ENCODE assay signal across 17 cellular contexts in the genomic region with DNA sequence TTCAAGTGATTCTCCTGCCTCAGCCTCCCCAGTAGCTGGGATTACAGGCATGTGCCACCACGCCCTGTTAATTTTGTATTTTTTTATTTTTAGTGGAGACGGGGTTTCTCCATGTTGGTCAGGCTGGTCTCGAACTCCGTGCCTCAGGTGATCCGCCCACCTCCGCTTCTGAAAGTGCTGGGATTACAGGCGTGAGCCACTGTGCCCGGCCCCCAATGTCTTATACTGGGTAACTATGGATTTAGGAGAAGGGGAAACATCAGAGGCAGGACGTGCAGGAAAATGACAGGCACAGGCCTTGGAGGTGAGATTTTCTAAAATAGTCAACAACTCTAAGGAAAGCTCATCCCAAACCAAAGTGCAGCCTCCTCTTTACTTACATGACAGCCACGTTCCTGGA. TPM values are rescaled to one million over a fixed set of nuclear protein-coding genes. Genes with fewer than 3 reads are reported as not detected.
DNase-seq lines count a peak whose midpoint lies in the region; ATAC-seq and TF ChIP-seq lines count a peak whose summit lies in the region.
"Had no signal": no experiment of that assay in that cellular context is flagged by ENCODE, and none has a peak within 500 bp of the region (broad histone marks: within the 10 kb centered on the region; RNA-seq: fewer than 3 reads in every experiment).

No MANE protein-coding gene starts in this region.

- CTCF ChIA-PET in activated CD8-positive, alpha-beta T cell treated with anti-CD3 and anti-CD28 coated beads for 36 hours (lab: Charles Lee): interaction anchor here (1.4 to 1.9 kb wide), 2 partner anchors 18 to 20 kb away, joined by 5 to 8 read pairs; no protein-coding TSS in a partner anchor

- POLR2A ChIA-PET in activated CD8-positive, alpha-beta T cell treated with anti-CD3 and anti-CD28 coated beads for 36 hours (lab: Charles Lee): no interaction called here

- H3K27ac Mint-ChIP-seq in IgD-negative memory B cell: peak overlapping the region in 2 of 3 donors; percentile 3 to 92
- H3K27ac Mint-ChIP-seq in activated CD8-positive, alpha-beta T cell treated with anti-CD3 and anti-CD28 coated beads for 36 hours: no peak overlapping the region
- peak overlapping the region in 1 of 2 donors; percentile 83 for H3K27ac Mint-ChIP-seq in activated naive CD4-positive, alpha-beta T cell treated with anti-CD3 and anti-CD28 coated beads, Interleukin-2, amount 50 U/mL, for 72 hours
- H3K27ac Mint-ChIP-seq: H9, neural progenitor cell had no signal

- TF ChIP-seq CTCF in C4-2B (conservative IDR thresholded peaks at IDR 0.05) (no peak), sigmoid colon (IDR thresholded peaks at IDR 0.05) (no peak), colonic mucosa (IDR thresholded peaks at IDR 0.05) (no peak)
- no peak for TF ChIP-seq CTCF in activated CD8-positive, alpha-beta T cell treated with anti-CD3 and anti-CD28 coated beads for 36 hours (IDR thresholded peaks at IDR 0.05)

- 65 to 87% methylated on average over 10 of the region's 10 CpGs for WGBS in sigmoid colon, 2 donors

- no peaks in the 10 kb centered on the region for H3K36me3 ChIP-seq in sigmoid colon
- H3K36me3 ChIP-seq in colonic mucosa: no peaks in the 10 kb centered on the region
- H3K36me3 ChIP-seq: BLaER1, neural progenitor cell, Peyer's patch, thyroid gland had no signal

- H3K9me3 ChIP-seq in sigmoid colon (no peaks in the 10 kb centered on the region), colonic mucosa (no peaks in the 10 kb centered on the region)
- H3K9me3 ChIP-seq: BLaER1, Peyer's patch, thyroid gland had no signal

- intact Hi-C loops in activated CD8-positive, alpha-beta T cell treated with anti-CD3 and anti-CD28 coated beads for 36 hours (cut with micrococcal nuclease): loop anchor here (2.0 kb wide), 1 partner anchor 18 kb away; no protein-coding TSS in a partner anchor
- intact Hi-C loops in sigmoid colon (cut with DNase I): loop anchor here (1.0 kb wide), 1 partner anchor 18 kb away; no protein-coding TSS in a partner anchor
- intact Hi-C loops in colonic mucosa (cut with DNase I): no loop called here

- no peaks in the 10 kb centered on the region for H3K36me3 Mint-ChIP-seq in IgD-negative memory B cell
- H3K36me3 Mint-ChIP-seq in activated CD8-positive, alpha-beta T cell treated with anti-CD3 and anti-CD28 coated beads for 36 hours (ENCODE audit: low read depth): no peaks in the 10 kb centered on the region
- H3K36me3 Mint-ChIP-seq in activated naive CD4-positive, alpha-beta T cell treated with anti-CD3 and anti-CD28 coated beads, Interleukin-2, amount 50 U/mL, for 72 hours: no peaks in the 10 kb centered on the region
- H3K36me3 Mint-ChIP-seq: neural progenitor cell had no signal

- no peak overlapping the region for H3K4me3 Mint-ChIP-seq in IgD-negative memory B cell
- H3K4me3 Mint-ChIP-seq in activated CD8-positive, alpha-beta T cell treated with anti-CD3 and anti-CD28 coated beads for 36 hours: peak overlapping the region; percentile 85

- peaks cover 0 to 12% (median 5%) of the 10 kb centered on the region in 3 donors for H3K4me1 Mint-ChIP-seq in IgD-negative memory B cell
- H3K4me1 Mint-ChIP-seq in activated CD8-positive, alpha-beta T cell treated with anti-CD3 and anti-CD28 coated beads for 36 hours (ENCODE audit: low read depth): peaks cover 12% of the 10 kb centered on the region

- peaks cover 2% of the 10 kb centered on the region for H3K27me3 Mint-ChIP-seq in IgD-negative memory B cell
- no peaks in the 10 kb centered on the region for H3K27me3 Mint-ChIP-seq in activated CD8-positive, alpha-beta T cell treated with anti-CD3 and anti-CD28 coated beads for 36 hours
- H3K27me3 Mint-ChIP-seq: activated CD4-positive, alpha-beta T cell treated with anti-CD3 and anti-CD28 coated beads for 36 hours; stimulated activated naive CD8-positive, alpha-beta T cell treated with anti-CD3 and anti-CD28 coated beads, Interleukin-15, Interleukin-2, amounts not matched to agents 100 ng/mL and 50 ng/mL, for 24 hours had no signal

- no peak for TF ChIP-seq EP300 in sigmoid colon (IDR thresholded peaks at IDR 0.05)

- no peak for ATAC-seq in activated CD8-positive, alpha-beta T cell treated with anti-CD3 and anti-CD28 coated beads for 36 hours
- ATAC-seq in HG03196 (IDR thresholded peaks at IDR 0.05; ENCODE audit: unreplicated experiment): no peak
- ATAC-seq in activated naive CD4-positive, alpha-beta T cell treated with anti-CD3 and anti-CD28 coated beads, Interleukin-2, amount 50 U/mL, for 72 hours: no peak

- no peak overlapping the region for H3K9ac ChIP-seq in colonic mucosa (ENCODE audit: low read depth in 2 of 2, low read length in 2 of 2)
- H3K9ac ChIP-seq: neural progenitor cell, parathyroid adenoma had no signal

- H3K4me1 ChIP-seq in sigmoid colon: peaks cover 0 to 8% (median 3%) of the 10 kb centered on the region in 4 donors
- H3K4me1 ChIP-seq in colonic mucosa: no peaks in the 10 kb centered on the region
- H3K4me1 ChIP-seq: parathyroid adenoma, Peyer's patch had no signal

- no peak for TF ChIP-seq POLR2A in sigmoid colon (IDR thresholded peaks at IDR 0.05)

- DNase-seq in activated CD8-positive, alpha-beta T cell treated with anti-CD3 and anti-CD28 coated beads for 36 hours: no peak
- peak; percentile 63 for DNase-seq in sigmoid colon
- no peak for DNase-seq in colonic mucosa
- no peak for DNase-seq in activated naive CD4-positive, alpha-beta T cell treated with anti-CD3 and anti-CD28 coated beads, Interleukin-2, amount 50 U/mL, for 72 hours (ENCODE audit: low spot score in 2 of 2)
- DNase-seq: activated gamma-delta T cell, T1000 had no signal

- H3K27me3 ChIP-seq in sigmoid colon: no peaks in the 10 kb centered on the region
- no peaks in the 10 kb centered on the region for H3K27me3 ChIP-seq in colonic mucosa
- H3K27me3 ChIP-seq: neural progenitor cell, Peyer's patch, thyroid gland had no signal

- H3K4me3 ChIP-seq in sigmoid colon (no peak overlapping the region), colonic mucosa (no peak overlapping the region)
- H3K4me3 ChIP-seq: thyroid gland had no signal

- H3K27ac ChIP-seq in C4-2B (peak overlapping the region; percentile 81; the same call in 1 of the 2 replicates), sigmoid colon (peak overlapping the region in 3 of 4 donors; percentile 34 to 79 (median 79)), colonic mucosa (no peak overlapping the region)
- H3K27ac ChIP-seq: BLaER1, neural progenitor cell had no signal

- no peaks in the 10 kb centered on the region for H3K9me3 Mint-ChIP-seq in IgD-negative memory B cell
- no peaks in the 10 kb centered on the region for H3K9me3 Mint-ChIP-seq in activated CD8-positive, alpha-beta T cell treated with anti-CD3 and anti-CD28 coated beads for 36 hours
- H3K9me3 Mint-ChIP-seq in activated naive CD4-positive, alpha-beta T cell treated with anti-CD3 and anti-CD28 coated beads, Interleukin-2, amount 50 U/mL, for 72 hours: no peaks in the 10 kb centered on the region
- H3K9me3 Mint-ChIP-seq: neural progenitor cell; stimulated activated naive CD8-positive, alpha-beta T cell treated with anti-CD3 and anti-CD28 coated beads, Interleukin-15, Interleukin-2, amounts not matched to agents 100 ng/mL and 50 ng/mL, for 24 hours had no signal

RNA-seq across cellular contexts. Expression of a gene that starts 11.1 kb away (rescaled TPM):
- polyA plus RNA-seq in IgD-negative memory B cell (19.3 TPM), sigmoid colon (10 to 100 TPM in 1 of 3 donors, 1 to 10 TPM in 2; 2.5 to 25.8 (median 6.6) TPM)
- total RNA-seq in activated CD8-positive, alpha-beta T cell treated with anti-CD3 and anti-CD28 coated beads for 36 hours: 10 to 100 TPM; 56.8 to 61.0 TPM
- total RNA-seq in sigmoid colon (100 to 1,000 TPM in 1 of 4 donors, 10 to 100 TPM in 3; 50.3 to 109 (median 71.6) TPM), colonic mucosa (10 to 100 TPM in 1 of 2 donors, 1 to 10 TPM in 1; 6.2 to 11.6 TPM)
- 10 to 100 TPM; 49.6 to 97.4 TPM for total RNA-seq in activated naive CD4-positive, alpha-beta T cell treated with anti-CD3 and anti-CD28 coated beads, Interleukin-2, amount 50 U/mL, for 72 hours

RNA-seq across cellular contexts. Expression of a gene that starts 22.5 kb away (rescaled TPM):
- not detected for polyA plus RNA-seq in IgD-negative memory B cell
- under 1 TPM; 0.36 to 0.70 TPM for total RNA-seq in activated CD8-positive, alpha-beta T cell treated with anti-CD3 and anti-CD28 coated beads for 36 hours
- 1 to 10 TPM; 1.3 to 5.6 (median 2.1) TPM for total RNA-seq in sigmoid colon
- 1 to 10 TPM in 1 of 3 donors, under 1 TPM in 1, not detected in 1; 0.23 to 1.0 TPM for polyA plus RNA-seq in sigmoid colon
- 1 to 10 TPM in 1 of 2 donors, under 1 TPM in 1; 0.47 to 1.2 TPM for total RNA-seq in colonic mucosa
- under 1 TPM; 0.11 to 0.14 TPM for total RNA-seq in activated naive CD4-positive, alpha-beta T cell treated with anti-CD3 and anti-CD28 coated beads, Interleukin-2, amount 50 U/mL, for 72 hours

RNA-seq across cellular contexts. Expression of a gene that starts 22.9 kb away (rescaled TPM):
- polyA plus RNA-seq in IgD-negative memory B cell: 1.9 TPM
- total RNA-seq in activated CD8-positive, alpha-beta T cell treated with anti-CD3 and anti-CD28 coated beads for 36 hours: 10 to 100 TPM; 11.1 to 11.7 TPM
- 10 to 100 TPM; 15.7 to 26.6 (median 15.9) TPM for total RNA-seq in sigmoid colon
- 1 to 10 TPM in 1 of 3 donors, under 1 TPM in 2; 0.46 to 6.0 (median 0.60) TPM for polyA plus RNA-seq in sigmoid colon
- total RNA-seq in colonic mucosa: 1 to 10 TPM; 6.8 to 8.0 TPM
- 10 to 100 TPM; 25.1 to 26.0 TPM for total RNA-seq in activated naive CD4-positive, alpha-beta T cell treated with anti-CD3 and anti-CD28 coated beads, Interleukin-2, amount 50 U/mL, for 72 hours

Comparison
In these comparisons a context has a peak if more than half of its experiments do, and no peak if none do; other contexts are left out.
1. RNA of a gene that starts 11.1 kb away (total RNA-seq): 49.6 to 97.4 TPM in activated naive CD4-positive, alpha-beta T cell treated with anti-CD3 and anti-CD28 coated beads, Interleukin-2, amount 50 U/mL, for 72 hours, 50.3 to 109 TPM in sigmoid colon and 56.8 to 61.0 TPM in activated CD8-positive, alpha-beta T cell treated with anti-CD3 and anti-CD28 coated beads for 36 hours; 6.2 to 11.6 TPM in colonic mucosa; every median in the first group is over 4 times any median in the second.